Comparison of ENCODE assay signal across 1 cellular context in the genomic region with DNA sequence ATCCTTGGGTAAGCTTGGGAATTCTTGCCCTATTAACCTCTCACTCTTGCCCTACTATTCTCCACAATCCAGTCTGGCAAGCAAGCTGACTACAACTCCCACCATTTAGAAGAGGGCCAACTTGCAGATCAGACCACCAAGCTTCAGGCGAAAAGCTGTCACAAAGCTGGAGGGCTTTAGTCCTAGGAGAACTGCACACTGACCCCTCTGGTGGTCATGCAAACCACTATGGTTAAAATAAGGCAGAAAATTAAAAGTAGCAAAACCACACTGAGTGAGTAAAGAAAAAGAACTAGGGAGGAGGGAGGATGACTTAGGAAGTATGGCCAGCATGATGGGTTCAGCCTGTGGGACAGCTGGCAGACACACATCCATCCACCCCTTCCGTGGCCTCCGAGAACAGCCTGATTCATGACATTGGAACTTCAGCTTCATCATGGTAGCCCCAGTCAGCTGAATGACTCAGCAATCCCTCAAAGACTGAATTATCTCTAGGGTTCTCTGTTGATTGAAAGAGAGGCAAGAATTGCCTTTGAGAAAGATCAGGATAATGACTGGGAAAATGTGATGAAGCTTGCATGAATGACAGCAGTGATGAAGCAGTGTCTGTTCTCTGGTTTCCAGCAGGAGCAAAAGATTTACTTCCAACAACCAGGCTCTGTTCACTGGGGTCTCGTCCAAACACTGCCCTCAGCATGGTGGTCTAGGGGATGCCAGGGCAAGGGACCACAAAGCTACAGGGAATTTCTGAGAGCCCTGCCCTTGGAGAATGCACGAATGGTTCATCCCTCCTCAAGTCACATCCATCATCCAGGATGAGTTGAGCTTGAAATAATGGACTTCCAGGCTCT.
TF ChIP-seq lines count a peak whose summit lies in the region.

No MANE protein-coding gene starts in this region.

TF ChIP-seq in A549, 52 proteins besides CTCF, POLR2A, EP300 and RAD21 (continued from another document):
- TF ChIP-seq, protein P1, sequence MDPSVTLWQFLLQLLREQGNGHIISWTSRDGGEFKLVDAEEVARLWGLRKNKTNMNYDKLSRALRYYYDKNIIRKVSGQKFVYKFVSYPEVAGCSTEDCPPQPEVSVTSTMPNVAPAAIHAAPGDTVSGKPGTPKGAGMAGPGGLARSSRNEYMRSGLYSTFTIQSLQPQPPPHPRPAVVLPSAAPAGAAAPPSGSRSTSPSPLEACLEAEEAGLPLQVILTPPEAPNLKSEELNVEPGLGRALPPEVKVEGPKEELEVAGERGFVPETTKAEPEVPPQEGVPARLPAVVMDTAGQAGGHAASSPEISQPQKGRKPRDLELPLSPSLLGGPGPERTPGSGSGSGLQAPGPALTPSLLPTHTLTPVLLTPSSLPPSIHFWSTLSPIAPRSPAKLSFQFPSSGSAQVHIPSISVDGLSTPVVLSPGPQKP (IDR thresholded peaks at IDR 0.05; ENCODE audit: low read depth, low read length) = no peak
- TF ChIP-seq RARB (CRISPR knock-in tag; IDR thresholded peaks at IDR 0.05) = no peak
- no peak for TF ChIP-seq CHD4 (IDR thresholded peaks at IDR 0.05; ENCODE audit: borderline replicate concordance)
- TF ChIP-seq RCOR1 (IDR thresholded peaks at IDR 0.05; ENCODE audit: low read depth, low read length) = no peak
- peak; percentile 77; the same call in 1 of the 2 replicates for TF ChIP-seq HOXB5 (CRISPR knock-in tag; IDR thresholded peaks at IDR 0.05)
- no peak for TF ChIP-seq MAZ (IDR thresholded peaks at IDR 0.05; ENCODE audit: borderline replicate concordance, low read depth, low read length)
- TF ChIP-seq CHD2 (IDR thresholded peaks at IDR 0.05; ENCODE audit: low read length, partially characterized antibody) = no peak
- TF ChIP-seq FOSL2 (IDR thresholded peaks at IDR 0.05) = peak; percentile 80
- peak; percentile 96 for TF ChIP-seq FOSL2 (CRISPR knock-in tag; IDR thresholded peaks at IDR 0.05)
- no peak for TF ChIP-seq BHLHE40 (IDR thresholded peaks at IDR 0.05; ENCODE audit: low read depth, low read length)
- no peak for TF ChIP-seq HEYL (CRISPR knock-in tag; IDR thresholded peaks at IDR 0.05)
- TF ChIP-seq HOXB13 (CRISPR knock-in tag; IDR thresholded peaks at IDR 0.05; ENCODE audit: low read depth) = peak; percentile 33; the same call in 1 of the 2 replicates
- no peak for TF ChIP-seq RNF2 (IDR thresholded peaks at IDR 0.05; ENCODE audit: borderline replicate concordance, low read depth)
- TF ChIP-seq PHF8 (IDR thresholded peaks at IDR 0.05; ENCODE audit: borderline replicate concordance, low read depth) = no peak
- TF ChIP-seq NFE2L2 (conservative IDR thresholded peaks at IDR 0.05; ENCODE audit: low read length) = peak; percentile 99
- no peak for TF ChIP-seq NR3C1 (IDR thresholded peaks at IDR 0.05)
- TF ChIP-seq, protein P2, sequence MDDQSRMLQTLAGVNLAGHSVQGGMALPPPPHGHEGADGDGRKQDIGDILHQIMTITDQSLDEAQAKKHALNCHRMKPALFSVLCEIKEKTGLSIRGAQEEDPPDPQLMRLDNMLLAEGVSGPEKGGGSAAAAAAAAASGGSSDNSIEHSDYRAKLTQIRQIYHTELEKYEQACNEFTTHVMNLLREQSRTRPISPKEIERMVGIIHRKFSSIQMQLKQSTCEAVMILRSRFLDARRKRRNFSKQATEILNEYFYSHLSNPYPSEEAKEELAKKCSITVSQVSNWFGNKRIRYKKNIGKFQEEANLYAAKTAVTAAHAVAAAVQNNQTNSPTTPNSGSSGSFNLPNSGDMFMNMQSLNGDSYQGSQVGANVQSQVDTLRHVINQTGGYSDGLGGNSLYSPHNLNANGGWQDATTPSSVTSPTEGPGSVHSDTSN (IDR thresholded peaks at IDR 0.05) = 0 out of 2 replicates have a peak, but pooled peaks have one; percentile 38
- TF ChIP-seq, protein P3, sequence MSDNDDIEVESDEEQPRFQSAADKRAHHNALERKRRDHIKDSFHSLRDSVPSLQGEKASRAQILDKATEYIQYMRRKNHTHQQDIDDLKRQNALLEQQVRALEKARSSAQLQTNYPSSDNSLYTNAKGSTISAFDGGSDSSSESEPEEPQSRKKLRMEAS (IDR thresholded peaks at IDR 0.05) = peak; percentile 81
- no peak for TF ChIP-seq POLR2AphosphoS2 (conservative IDR thresholded peaks at IDR 0.05; ENCODE audit: low read length)
- TF ChIP-seq ZC3H11A (IDR thresholded peaks at IDR 0.05) = no peak
- TF ChIP-seq EHF (CRISPR knock-in tag; IDR thresholded peaks at IDR 0.05) = no peak
- TF ChIP-seq, protein P4, sequence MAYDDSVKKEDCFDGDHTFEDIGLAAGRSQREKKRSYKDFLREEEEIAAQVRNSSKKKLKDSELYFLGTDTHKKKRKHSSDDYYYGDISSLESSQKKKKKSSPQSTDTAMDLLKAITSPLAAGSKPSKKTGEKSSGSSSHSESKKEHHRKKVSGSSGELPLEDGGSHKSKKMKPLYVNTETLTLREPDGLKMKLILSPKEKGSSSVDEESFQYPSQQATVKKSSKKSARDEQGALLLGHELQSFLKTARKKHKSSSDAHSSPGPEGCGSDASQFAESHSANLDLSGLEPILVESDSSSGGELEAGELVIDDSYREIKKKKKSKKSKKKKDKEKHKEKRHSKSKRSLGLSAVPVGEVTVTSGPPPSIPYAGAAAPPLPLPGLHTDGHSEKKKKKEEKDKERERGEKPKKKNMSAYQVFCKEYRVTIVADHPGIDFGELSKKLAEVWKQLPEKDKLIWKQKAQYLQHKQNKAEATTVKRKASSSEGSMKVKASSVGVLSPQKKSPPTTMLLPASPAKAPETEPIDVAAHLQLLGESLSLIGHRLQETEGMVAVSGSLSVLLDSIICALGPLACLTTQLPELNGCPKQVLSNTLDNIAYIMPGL (CRISPR knock-in tag; IDR thresholded peaks at IDR 0.05; ENCODE audit: borderline replicate concordance) = no peak
- TF ChIP-seq CEBPB (IDR thresholded peaks at IDR 0.05) = no peak
- no peak for TF ChIP-seq ESRRA (IDR thresholded peaks at IDR 0.05; ENCODE audit: borderline replicate concordance, low read length)
- TF ChIP-seq, protein P5, sequence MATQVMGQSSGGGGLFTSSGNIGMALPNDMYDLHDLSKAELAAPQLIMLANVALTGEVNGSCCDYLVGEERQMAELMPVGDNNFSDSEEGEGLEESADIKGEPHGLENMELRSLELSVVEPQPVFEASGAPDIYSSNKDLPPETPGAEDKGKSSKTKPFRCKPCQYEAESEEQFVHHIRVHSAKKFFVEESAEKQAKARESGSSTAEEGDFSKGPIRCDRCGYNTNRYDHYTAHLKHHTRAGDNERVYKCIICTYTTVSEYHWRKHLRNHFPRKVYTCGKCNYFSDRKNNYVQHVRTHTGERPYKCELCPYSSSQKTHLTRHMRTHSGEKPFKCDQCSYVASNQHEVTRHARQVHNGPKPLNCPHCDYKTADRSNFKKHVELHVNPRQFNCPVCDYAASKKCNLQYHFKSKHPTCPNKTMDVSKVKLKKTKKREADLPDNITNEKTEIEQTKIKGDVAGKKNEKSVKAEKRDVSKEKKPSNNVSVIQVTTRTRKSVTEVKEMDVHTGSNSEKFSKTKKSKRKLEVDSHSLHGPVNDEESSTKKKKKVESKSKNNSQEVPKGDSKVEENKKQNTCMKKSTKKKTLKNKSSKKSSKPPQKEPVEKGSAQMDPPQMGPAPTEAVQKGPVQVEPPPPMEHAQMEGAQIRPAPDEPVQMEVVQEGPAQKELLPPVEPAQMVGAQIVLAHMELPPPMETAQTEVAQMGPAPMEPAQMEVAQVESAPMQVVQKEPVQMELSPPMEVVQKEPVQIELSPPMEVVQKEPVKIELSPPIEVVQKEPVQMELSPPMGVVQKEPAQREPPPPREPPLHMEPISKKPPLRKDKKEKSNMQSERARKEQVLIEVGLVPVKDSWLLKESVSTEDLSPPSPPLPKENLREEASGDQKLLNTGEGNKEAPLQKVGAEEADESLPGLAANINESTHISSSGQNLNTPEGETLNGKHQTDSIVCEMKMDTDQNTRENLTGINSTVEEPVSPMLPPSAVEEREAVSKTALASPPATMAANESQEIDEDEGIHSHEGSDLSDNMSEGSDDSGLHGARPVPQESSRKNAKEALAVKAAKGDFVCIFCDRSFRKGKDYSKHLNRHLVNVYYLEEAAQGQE (IDR thresholded peaks at IDR 0.05) = no peak
- no peak for TF ChIP-seq FOSB (CRISPR knock-in tag; IDR thresholded peaks at IDR 0.05)
- TF ChIP-seq CBX8 (IDR thresholded peaks at IDR 0.05) = no peak
- TF ChIP-seq, protein P6, sequence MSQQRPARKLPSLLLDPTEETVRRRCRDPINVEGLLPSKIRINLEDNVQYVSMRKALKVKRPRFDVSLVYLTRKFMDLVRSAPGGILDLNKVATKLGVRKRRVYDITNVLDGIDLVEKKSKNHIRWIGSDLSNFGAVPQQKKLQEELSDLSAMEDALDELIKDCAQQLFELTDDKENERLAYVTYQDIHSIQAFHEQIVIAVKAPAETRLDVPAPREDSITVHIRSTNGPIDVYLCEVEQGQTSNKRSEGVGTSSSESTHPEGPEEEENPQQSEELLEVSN (IDR thresholded peaks at IDR 0.05; ENCODE audit: borderline replicate concordance, low read depth) = no peak
- TF ChIP-seq RFX5 (IDR thresholded peaks at IDR 0.05) = no peak
- no peak for TF ChIP-seq TP53 (CRISPR knock-in tag; IDR thresholded peaks at IDR 0.05)
- TF ChIP-seq SREBF2 (IDR thresholded peaks at IDR 0.05) = no peak
- TF ChIP-seq HDAC2 (IDR thresholded peaks at IDR 0.05) = no peak
- TF ChIP-seq NPAS2 (CRISPR knock-in tag; IDR thresholded peaks at IDR 0.05; ENCODE audit: borderline replicate concordance) = no peak; the same call in 1 of the 2 replicates
- no peak for TF ChIP-seq HOXA7 (CRISPR knock-in tag; IDR thresholded peaks at IDR 0.05)
- no peak for TF ChIP-seq FOXS1 (CRISPR knock-in tag; IDR thresholded peaks at IDR 0.05)
- peak in 1 of 2 experiments; percentile 60; a peak in 2 of 5 replicates for TF ChIP-seq JUN (IDR thresholded peaks at IDR 0.05)
